In genomic region chr1:221689138-221689537, GRCh38 we compare ENCODE assay signal across 16 cellular contexts. TPM values are rescaled to one million over a fixed set of nuclear protein-coding genes. Genes with fewer than 3 reads are reported as not detected.
DNase-seq lines count a peak whose midpoint lies in the region; ATAC-seq and TF ChIP-seq lines count a peak whose summit lies in the region.
"Had no signal": no experiment of that assay in that cellular context is flagged by ENCODE, and none has a peak within 500 bp of the region (broad histone marks: within the 10 kb centered on the region; RNA-seq: fewer than 3 reads in every experiment).

No MANE protein-coding gene starts in this region.

- CTCF ChIA-PET in T-cell (lab: Charles Lee), result interaction anchor here in 1 of 2 donors (0.6 kb wide), 1 partner anchor 20 kb away, joined by 4 read pairs; no protein-coding TSS in a partner anchor

- peak overlapping the region in 1 of 2 donors; percentile 9 for H3K27ac Mint-ChIP-seq in T-cell
- H3K27ac Mint-ChIP-seq: progenitor cell of endocrine pancreas had no signal

- H3K4me3 ChIP-seq in epithelial cell of esophagus (ENCODE audit: low read length), result no peak overlapping the region

- no peaks in the 10 kb centered on the region for H3K36me3 Mint-ChIP-seq in T-cell

- H3K9me3 Mint-ChIP-seq in T-cell, result peaks cover 0 to 9% (median 5%) of the 10 kb centered on the region in 3 donors

- POLR2A ChIA-PET in T-cell (lab: Charles Lee), result no interaction called here

- H3K4me3 Mint-ChIP-seq in T-cell, result no peak overlapping the region

- ATAC-seq in T-cell (replicated peaks in 1 of 4) (peak in 3 of 4 experiments; percentile 40 to 72 (median 67)), HG03135 (IDR thresholded peaks at IDR 0.05; ENCODE audit: unreplicated experiment) (no peak), GM18861 (IDR thresholded peaks at IDR 0.05; ENCODE audit: unreplicated experiment) (no peak), HG02852 (IDR thresholded peaks at IDR 0.05; ENCODE audit: unreplicated experiment) (no peak)
- ATAC-seq: left lobe of liver, PC-3 had no signal

- DNase-seq in A172 (ENCODE audit: low spot score), result peak; percentile 91
- peak; percentile 33 for DNase-seq in EH (ENCODE audit: low read depth)
- peak in 2 of 34 experiments; percentile 3 to 16 for DNase-seq in T-cell
- peak; percentile 23 for DNase-seq in epithelial cell of esophagus (ENCODE audit: low read depth)
- no peak for DNase-seq in H4 (ENCODE audit: low spot score)
- DNase-seq: activated T-cell treated with anti-CD3 and anti-CD28 coated beads for 4 hours, NCI-H187 treated with DMSO at 0.1 percent for 48 hours, NCI-H510A treated with DMSO at 0.1 percent for 48 hours, PC-3, SK-N-SH, WERI-Rb-1 had no signal

- TF ChIP-seq CTCF in epithelial cell of esophagus (IDR thresholded peaks at IDR 0.05; ENCODE audit: insufficient read depth, low read depth, low read length, missing control alignments), result no peak

- H3K27me3 Mint-ChIP-seq in T-cell, result no peaks in the 10 kb centered on the region

- peaks cover 6 to 11% (median 8%) of the 10 kb centered on the region in 3 donors for H3K4me1 Mint-ChIP-seq in T-cell

RNA-seq across cellular contexts. Expression of gene DUSP10, which starts 52.8 kb away (rescaled TPM):
- 29.0 and 43.7 TPM in 2 replicates for total RNA-seq in A172 (2014; rRNA removed; shearing (Covaris generic))
- 10 to 100 TPM in 2 of 5 donors, 1 to 10 TPM in 3; 5.2 to 64.2 (median 6.0) TPM for total RNA-seq in T-cell
- total RNA-seq in H4 (2014; rRNA removed; shearing (Covaris generic)), result 17.1 and 19.6 TPM in 2 replicates

Comparison
In these comparisons a context has a peak if more than half of its experiments do, and no peak if none do; other contexts are left out.
1. ATAC-seq: peak in T-cell (3 of 4); none in HG03135 (single experiment), GM18861 (single experiment) and HG02852 (single experiment).